1 cellular context compared by ENCODE assay signal in the genomic region with DNA sequence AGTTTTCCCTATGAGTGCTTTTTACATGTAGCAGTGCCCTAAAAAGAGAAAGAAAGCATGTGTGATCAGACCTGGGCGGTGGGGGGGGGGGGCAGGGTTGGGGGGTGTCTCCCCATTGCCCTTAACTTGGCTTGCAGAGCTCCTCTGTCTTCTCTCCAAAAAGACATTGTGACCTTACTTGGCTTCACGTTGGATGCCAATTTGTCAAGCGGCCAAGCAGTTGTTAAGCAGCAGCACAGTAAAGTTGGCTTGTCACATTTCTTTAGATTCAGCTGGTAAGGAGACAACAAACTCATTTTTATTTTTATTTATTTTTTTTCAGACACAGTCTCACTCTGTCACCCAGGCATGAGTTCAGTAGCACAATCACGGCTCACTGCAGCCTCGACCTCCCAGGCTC.
TF ChIP-seq lines count a peak whose summit lies in the region.

No MANE protein-coding gene starts in this region.

TF ChIP-seq in H1, 55 proteins besides CTCF, POLR2A, EP300 and RAD21:
- no peak for TF ChIP-seq BCL11A (IDR thresholded peaks at IDR 0.05; ENCODE audit: low read depth in 2 of 2, low read length in 2 of 2)
- TF ChIP-seq GTF2F1 (IDR thresholded peaks at IDR 0.05; ENCODE audit: borderline replicate concordance, low read depth, low read length) = no peak
